2 cellular contexts compared by ENCODE assay signal in the genomic region with DNA sequence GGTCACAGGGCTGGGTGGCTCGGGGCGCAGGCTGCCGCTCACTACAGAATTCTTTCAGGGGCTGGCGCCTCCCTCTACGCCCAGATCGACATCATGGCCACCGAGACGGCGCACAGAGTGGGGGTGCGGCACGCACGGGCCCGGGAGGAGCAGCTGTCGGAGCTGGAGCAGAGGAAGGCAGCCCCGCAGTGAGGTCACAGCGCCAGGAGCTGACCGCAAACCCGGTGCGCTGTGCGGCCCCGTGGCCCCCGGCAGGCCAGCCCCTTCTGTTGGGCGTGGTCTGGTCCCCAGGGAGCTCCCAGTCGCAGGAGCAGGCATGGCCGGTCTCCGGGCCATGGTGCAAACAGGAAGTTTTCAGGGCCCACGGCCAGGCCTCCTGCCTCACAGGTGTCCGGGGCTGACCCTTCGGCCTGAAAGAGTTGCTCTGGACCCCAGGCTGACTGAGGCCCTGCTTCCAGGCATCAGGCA.
TF ChIP-seq lines count a peak whose summit lies in the region.

No MANE protein-coding gene starts in this region.

TF ChIP-seq in GM12878, 131 proteins besides CTCF, POLR2A, EP300 and RAD21:
- TF ChIP-seq NR2C1 (IDR thresholded peaks at IDR 0.05) (no peak), BRCA1 (IDR thresholded peaks at IDR 0.05; ENCODE audit: low read depth, low read length) (no peak)
- TF ChIP-seq, protein P1, sequence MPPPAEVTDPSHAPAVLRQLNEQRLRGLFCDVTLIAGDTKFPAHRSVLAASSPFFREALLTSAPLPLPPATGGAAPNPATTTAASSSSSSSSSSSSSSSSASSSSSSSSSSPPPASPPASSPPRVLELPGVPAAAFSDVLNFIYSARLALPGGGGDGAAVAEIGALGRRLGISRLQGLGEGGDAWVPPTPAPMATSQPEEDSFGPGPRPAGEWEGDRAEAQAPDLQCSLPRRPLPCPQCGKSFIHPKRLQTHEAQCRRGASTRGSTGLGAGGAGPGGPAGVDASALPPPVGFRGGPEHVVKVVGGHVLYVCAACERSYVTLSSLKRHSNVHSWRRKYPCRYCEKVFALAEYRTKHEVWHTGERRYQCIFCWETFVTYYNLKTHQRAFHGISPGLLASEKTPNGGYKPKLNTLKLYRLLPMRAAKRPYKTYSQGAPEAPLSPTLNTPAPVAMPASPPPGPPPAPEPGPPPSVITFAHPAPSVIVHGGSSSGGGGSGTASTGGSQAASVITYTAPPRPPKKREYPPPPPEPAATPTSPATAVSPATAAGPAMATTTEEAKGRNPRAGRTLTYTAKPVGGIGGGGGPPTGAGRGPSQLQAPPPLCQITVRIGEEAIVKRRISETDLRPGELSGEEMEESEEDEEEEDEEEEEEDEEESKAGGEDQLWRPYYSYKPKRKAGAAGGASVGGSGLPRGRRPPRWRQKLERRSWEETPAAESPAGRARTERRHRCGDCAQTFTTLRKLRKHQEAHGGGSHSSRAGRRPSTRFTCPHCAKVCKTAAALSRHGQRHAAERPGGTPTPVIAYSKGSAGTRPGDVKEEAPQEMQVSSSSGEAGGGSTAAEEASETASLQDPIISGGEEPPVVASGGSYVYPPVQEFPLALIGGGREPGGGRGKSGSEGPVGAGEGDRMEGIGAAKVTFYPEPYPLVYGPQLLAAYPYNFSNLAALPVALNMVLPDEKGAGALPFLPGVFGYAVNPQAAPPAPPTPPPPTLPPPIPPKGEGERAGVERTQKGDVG (CRISPR knock-in tag; IDR thresholded peaks at IDR 0.05): no peak

TF ChIP-seq in WTC11, 78 proteins besides CTCF, POLR2A, EP300 and RAD21:
- TF ChIP-seq, protein P2, sequence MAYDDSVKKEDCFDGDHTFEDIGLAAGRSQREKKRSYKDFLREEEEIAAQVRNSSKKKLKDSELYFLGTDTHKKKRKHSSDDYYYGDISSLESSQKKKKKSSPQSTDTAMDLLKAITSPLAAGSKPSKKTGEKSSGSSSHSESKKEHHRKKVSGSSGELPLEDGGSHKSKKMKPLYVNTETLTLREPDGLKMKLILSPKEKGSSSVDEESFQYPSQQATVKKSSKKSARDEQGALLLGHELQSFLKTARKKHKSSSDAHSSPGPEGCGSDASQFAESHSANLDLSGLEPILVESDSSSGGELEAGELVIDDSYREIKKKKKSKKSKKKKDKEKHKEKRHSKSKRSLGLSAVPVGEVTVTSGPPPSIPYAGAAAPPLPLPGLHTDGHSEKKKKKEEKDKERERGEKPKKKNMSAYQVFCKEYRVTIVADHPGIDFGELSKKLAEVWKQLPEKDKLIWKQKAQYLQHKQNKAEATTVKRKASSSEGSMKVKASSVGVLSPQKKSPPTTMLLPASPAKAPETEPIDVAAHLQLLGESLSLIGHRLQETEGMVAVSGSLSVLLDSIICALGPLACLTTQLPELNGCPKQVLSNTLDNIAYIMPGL (CRISPR knock-in tag; IDR thresholded peaks at IDR 0.05): no peak
- TF ChIP-seq ZNF671 (CRISPR knock-in tag; IDR thresholded peaks at IDR 0.05) (no peak), GRHL2 (CRISPR knock-in tag; IDR thresholded peaks at IDR 0.05; ENCODE audit: insufficient replicate concordance, severe bottlenecking) (no peak), SOX15 (CRISPR knock-in tag; IDR thresholded peaks at IDR 0.05) (no peak), JAZF1 (CRISPR knock-in tag; IDR thresholded peaks at IDR 0.05) (no peak), FOXJ3 (CRISPR knock-in tag; IDR thresholded peaks at IDR 0.05; ENCODE audit: borderline replicate concordance) (no peak), HMGA2 (CRISPR knock-in tag; IDR thresholded peaks at IDR 0.05) (no peak), KAT7 (CRISPR knock-in tag; IDR thresholded peaks at IDR 0.05; ENCODE audit: borderline replicate concordance) (no peak), MYBL2 (CRISPR knock-in tag; IDR thresholded peaks at IDR 0.05) (no peak)
- TF ChIP-seq, protein P3, sequence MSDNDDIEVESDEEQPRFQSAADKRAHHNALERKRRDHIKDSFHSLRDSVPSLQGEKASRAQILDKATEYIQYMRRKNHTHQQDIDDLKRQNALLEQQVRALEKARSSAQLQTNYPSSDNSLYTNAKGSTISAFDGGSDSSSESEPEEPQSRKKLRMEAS (CRISPR knock-in tag; IDR thresholded peaks at IDR 0.05): no peak
- TF ChIP-seq, protein P4, sequence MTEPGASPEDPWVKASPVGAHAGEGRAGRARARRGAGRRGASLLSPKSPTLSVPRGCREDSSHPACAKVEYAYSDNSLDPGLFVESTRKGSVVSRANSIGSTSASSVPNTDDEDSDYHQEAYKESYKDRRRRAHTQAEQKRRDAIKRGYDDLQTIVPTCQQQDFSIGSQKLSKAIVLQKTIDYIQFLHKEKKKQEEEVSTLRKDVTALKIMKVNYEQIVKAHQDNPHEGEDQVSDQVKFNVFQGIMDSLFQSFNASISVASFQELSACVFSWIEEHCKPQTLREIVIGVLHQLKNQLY (CRISPR knock-in tag; IDR thresholded peaks at IDR 0.05): no peak
- TF ChIP-seq, protein P5, sequence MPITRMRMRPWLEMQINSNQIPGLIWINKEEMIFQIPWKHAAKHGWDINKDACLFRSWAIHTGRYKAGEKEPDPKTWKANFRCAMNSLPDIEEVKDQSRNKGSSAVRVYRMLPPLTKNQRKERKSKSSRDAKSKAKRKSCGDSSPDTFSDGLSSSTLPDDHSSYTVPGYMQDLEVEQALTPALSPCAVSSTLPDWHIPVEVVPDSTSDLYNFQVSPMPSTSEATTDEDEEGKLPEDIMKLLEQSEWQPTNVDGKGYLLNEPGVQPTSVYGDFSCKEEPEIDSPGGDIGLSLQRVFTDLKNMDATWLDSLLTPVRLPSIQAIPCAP (CRISPR knock-in tag; IDR thresholded peaks at IDR 0.05): no peak
- TF ChIP-seq, protein P6, sequence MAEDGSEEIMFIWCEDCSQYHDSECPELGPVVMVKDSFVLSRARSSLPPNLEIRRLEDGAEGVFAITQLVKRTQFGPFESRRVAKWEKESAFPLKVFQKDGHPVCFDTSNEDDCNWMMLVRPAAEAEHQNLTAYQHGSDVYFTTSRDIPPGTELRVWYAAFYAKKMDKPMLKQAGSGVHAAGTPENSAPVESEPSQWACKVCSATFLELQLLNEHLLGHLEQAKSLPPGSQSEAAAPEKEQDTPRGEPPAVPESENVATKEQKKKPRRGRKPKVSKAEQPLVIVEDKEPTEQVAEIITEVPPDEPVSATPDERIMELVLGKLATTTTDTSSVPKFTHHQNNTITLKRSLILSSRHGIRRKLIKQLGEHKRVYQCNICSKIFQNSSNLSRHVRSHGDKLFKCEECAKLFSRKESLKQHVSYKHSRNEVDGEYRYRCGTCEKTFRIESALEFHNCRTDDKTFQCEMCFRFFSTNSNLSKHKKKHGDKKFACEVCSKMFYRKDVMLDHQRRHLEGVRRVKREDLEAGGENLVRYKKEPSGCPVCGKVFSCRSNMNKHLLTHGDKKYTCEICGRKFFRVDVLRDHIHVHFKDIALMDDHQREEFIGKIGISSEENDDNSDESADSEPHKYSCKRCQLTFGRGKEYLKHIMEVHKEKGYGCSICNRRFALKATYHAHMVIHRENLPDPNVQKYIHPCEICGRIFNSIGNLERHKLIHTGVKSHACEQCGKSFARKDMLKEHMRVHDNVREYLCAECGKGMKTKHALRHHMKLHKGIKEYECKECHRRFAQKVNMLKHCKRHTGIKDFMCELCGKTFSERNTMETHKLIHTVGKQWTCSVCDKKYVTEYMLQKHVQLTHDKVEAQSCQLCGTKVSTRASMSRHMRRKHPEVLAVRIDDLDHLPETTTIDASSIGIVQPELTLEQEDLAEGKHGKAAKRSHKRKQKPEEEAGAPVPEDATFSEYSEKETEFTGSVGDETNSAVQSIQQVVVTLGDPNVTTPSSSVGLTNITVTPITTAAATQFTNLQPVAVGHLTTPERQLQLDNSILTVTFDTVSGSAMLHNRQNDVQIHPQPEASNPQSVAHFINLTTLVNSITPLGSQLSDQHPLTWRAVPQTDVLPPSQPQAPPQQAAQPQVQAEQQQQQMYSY (CRISPR knock-in tag; IDR thresholded peaks at IDR 0.05): no peak
- TF ChIP-seq, protein P7, sequence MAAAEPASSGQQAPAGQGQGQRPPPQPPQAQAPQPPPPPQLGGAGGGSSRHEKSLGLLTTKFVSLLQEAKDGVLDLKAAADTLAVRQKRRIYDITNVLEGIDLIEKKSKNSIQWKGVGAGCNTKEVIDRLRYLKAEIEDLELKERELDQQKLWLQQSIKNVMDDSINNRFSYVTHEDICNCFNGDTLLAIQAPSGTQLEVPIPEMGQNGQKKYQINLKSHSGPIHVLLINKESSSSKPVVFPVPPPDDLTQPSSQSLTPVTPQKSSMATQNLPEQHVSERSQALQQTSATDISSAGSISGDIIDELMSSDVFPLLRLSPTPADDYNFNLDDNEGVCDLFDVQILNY (CRISPR knock-in tag; IDR thresholded peaks at IDR 0.05): no peak
- TF ChIP-seq, protein P8, sequence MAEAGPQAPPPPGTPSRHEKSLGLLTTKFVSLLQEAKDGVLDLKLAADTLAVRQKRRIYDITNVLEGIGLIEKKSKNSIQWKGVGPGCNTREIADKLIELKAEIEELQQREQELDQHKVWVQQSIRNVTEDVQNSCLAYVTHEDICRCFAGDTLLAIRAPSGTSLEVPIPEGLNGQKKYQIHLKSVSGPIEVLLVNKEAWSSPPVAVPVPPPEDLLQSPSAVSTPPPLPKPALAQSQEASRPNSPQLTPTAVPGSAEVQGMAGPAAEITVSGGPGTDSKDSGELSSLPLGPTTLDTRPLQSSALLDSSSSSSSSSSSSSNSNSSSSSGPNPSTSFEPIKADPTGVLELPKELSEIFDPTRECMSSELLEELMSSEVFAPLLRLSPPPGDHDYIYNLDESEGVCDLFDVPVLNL (CRISPR knock-in tag; IDR thresholded peaks at IDR 0.05; ENCODE audit: borderline replicate concordance, low read depth): no peak
